In genomic region chr2:158781562-158781961, GRCh38 we compare ENCODE assay signal across 11 cellular contexts. TPM values are rescaled to one million over a fixed set of nuclear protein-coding genes. Genes with fewer than 3 reads are reported as not detected.
DNase-seq lines count a peak whose midpoint lies in the region; ATAC-seq and TF ChIP-seq lines count a peak whose summit lies in the region.
"Had no signal": no experiment of that assay in that cellular context is flagged by ENCODE, and none has a peak within 500 bp of the region (broad histone marks: within the 10 kb centered on the region; RNA-seq: fewer than 3 reads in every experiment).

No MANE protein-coding gene starts in this region.

- H3K9me3 ChIP-seq in adrenal gland (replicated peaks in 1 of 3) (no peaks in the 10 kb centered on the region), spleen (no peaks in the 10 kb centered on the region)

- WGBS in adrenal gland, 4 donors = 15 to 32% (median 21%) methylated on average over 2 of the region's 2 CpGs
- WGBS in spleen, 5 donors = 38 to 72% (median 41%) methylated on average over 2 of the region's 2 CpGs

- TF ChIP-seq POLR2A in adrenal gland (IDR thresholded peaks at IDR 0.05) = no peak
- TF ChIP-seq POLR2A in spleen (IDR thresholded peaks at IDR 0.05) = no peak

- peak overlapping the region in 1 of 5 donors; percentile 27 for H3K27ac ChIP-seq in adrenal gland
- H3K27ac ChIP-seq in spleen = no peak overlapping the region

- no peaks in the 10 kb centered on the region for H3K36me3 ChIP-seq in adrenal gland (replicated peaks in 1 of 2)
- H3K36me3 ChIP-seq in spleen = no peaks in the 10 kb centered on the region

- intact Hi-C loops in adrenal gland (cut with DNase I) = no loop called here
- intact Hi-C loops in spleen (cut with DNase I; ENCODE audit: low total_unique reads) = no loop called here

- DNase-seq in ELF-1 (ENCODE audit: low read depth, low spot score) (peak; percentile 27), adrenal gland (peak in 4 of 7 donors; percentile 34 to 63 (median 42)), fibroblast of the aortic adventitia (ENCODE audit: low read depth) (peak; percentile 84), renal cortical epithelial cell (ENCODE audit: low read depth) (peak; percentile 93), HK-2 (ENCODE audit: unreplicated experiment) (no peak), NCI-H1092 treated with DMSO at 0.1 percent for 48 hours (lab: John Stamatoyannopoulos, UW) (no peak), spleen (no peak)
- DNase-seq: naive thymus-derived CD4-positive, alpha-beta T cell; NCI-H187 treated with DMSO at 0.1 percent for 48 hours had no signal

- H3K27me3 ChIP-seq in adrenal gland (no peaks in the 10 kb centered on the region), spleen (replicated peaks in 1 of 7) (peaks cover 0 to 29% (median 0%) of the 10 kb centered on the region in 7 donors)

- H3K4me1 ChIP-seq in adrenal gland (replicated peaks in 1 of 2) (no peaks in the 10 kb centered on the region), spleen (peaks cover 0 to 3% (median 0%) of the 10 kb centered on the region in 6 donors)

- TF ChIP-seq CTCF in adrenal gland (IDR thresholded peaks at IDR 0.05) (no peak), fibroblast of the aortic adventitia (IDR thresholded peaks at IDR 0.05; ENCODE audit: insufficient read depth, low read length) (no peak), spleen (IDR thresholded peaks at IDR 0.05 in 8 of 11, conservative IDR thresholded peaks at IDR 0.05 in 3 of 11) (no peak)

- H3K4me3 ChIP-seq in adrenal gland (no peak overlapping the region), fibroblast of the aortic adventitia (ENCODE audit: low read depth, low read length) (no peak overlapping the region), spleen (no peak overlapping the region)

- no peak for ATAC-seq in GM21381 (IDR thresholded peaks at IDR 0.05; ENCODE audit: unreplicated experiment)
- ATAC-seq: naive thymus-derived CD4-positive, alpha-beta T cell had no signal

RNA-seq across cellular contexts. Expression of gene DAPL1, which starts 13.6 kb away (rescaled TPM):
- 100 to 1,000 TPM in 1 of 8 donors, 10 to 100 TPM in 7; 22.3 to 151 (median 42.8) TPM for total RNA-seq in adrenal gland
- polyA plus RNA-seq in adrenal gland = 100 to 1,000 TPM in 1 of 3 donors, 10 to 100 TPM in 2; 17.6 to 177 (median 33.8) TPM
- not detected in 2 replicates for total RNA-seq in fibroblast of the aortic adventitia (ENCODE audit: low replicate concordance)
- total RNA-seq in renal cortical epithelial cell = 2.0 TPM in 1 of 2 replicates, not detected in the other
- under 1 TPM in 1 of 7 donors, not detected in 6; 0.73 TPM for total RNA-seq in spleen
- polyA plus RNA-seq in spleen = 1 to 10 TPM in 1 of 3 donors, under 1 TPM in 1, not detected in 1; 0.21 to 4.1 TPM
- total RNA-seq: naive thymus-derived CD4-positive, alpha-beta T cell; T-helper 2 cell treated with Interferon-gamma antibody and Interleukin-4, amounts not matched to agents 100 ng/mL and 5 ng/mL, for 36 hours had no signal
- polyA plus RNA-seq: naive thymus-derived CD4-positive, alpha-beta T cell had no signal

Comparison
In these comparisons a context has a peak if more than half of its experiments do, and no peak if none do; other contexts are left out.
1. DNase-seq: peak in ELF-1 (single experiment), adrenal gland (4 of 7), fibroblast of the aortic adventitia (single experiment) and renal cortical epithelial cell (single experiment); none in HK-2 (single experiment), NCI-H1092 treated with DMSO at 0.1 percent for 48 hours (single experiment) and spleen (single experiment).